Comparison of ENCODE assay signal across 15 cellular contexts in genomic region chr5:108461628-108462367, GRCh38.
DNase-seq lines count a peak whose midpoint lies in the region; ATAC-seq, FAIRE-seq and TF ChIP-seq lines count a peak whose summit lies in the region.
"Had no signal": no experiment of that assay in that cellular context is flagged by ENCODE, and none has a peak within 500 bp of the region (broad histone marks: within the 10 kb centered on the region; RNA-seq: fewer than 3 reads in every experiment).

No MANE protein-coding gene starts in this region.

- no peak for TF ChIP-seq EP300 in stomach (IDR thresholded peaks at IDR 0.05)

- FAIRE-seq in astrocyte (lab: Jason Lieb, UNC) = no peak

- H3K27ac Mint-ChIP-seq in astrocyte (ENCODE audit: unreplicated experiment) = no peak overlapping the region
- H3K27ac Mint-ChIP-seq: CD14-positive monocyte, memory B cell had no signal

- H3K9me3 Mint-ChIP-seq in astrocyte (ENCODE audit: unreplicated experiment) = no peaks in the 10 kb centered on the region
- H3K9me3 Mint-ChIP-seq: memory B cell had no signal

- 42 to 87% (median 67%) methylated on average over 1 of the region's 1 CpG for WGBS in stomach, 5 donors
- WGBS in aorta, 2 donors = 69 to 75% methylated on average over 1 of the region's 1 CpG

- H3K79me2 ChIP-seq in KMS-11 (ENCODE audit: insufficient read depth, low read depth) = no peaks in the 10 kb centered on the region
- H3K79me2 ChIP-seq in astrocyte (ENCODE audit: insufficient read depth, low read length) = no peaks in the 10 kb centered on the region
- H3K79me2 ChIP-seq: parathyroid adenoma had no signal

- no peak for TF ChIP-seq POLR2A in stomach (IDR thresholded peaks at IDR 0.05)

- TF ChIP-seq CTCF in KMS-11 (conservative IDR thresholded peaks at IDR 0.05; ENCODE audit: low read depth, low read length) (no peak), astrocyte (IDR thresholded peaks at IDR 0.05; ENCODE audit: insufficient read depth, low read depth, low read length) (no peak), stomach (IDR thresholded peaks at IDR 0.05) (no peak)

- H3K4me1 Mint-ChIP-seq in astrocyte (ENCODE audit: low read depth, unreplicated experiment) = peaks cover 9% of the 10 kb centered on the region
- H3K4me1 Mint-ChIP-seq: CD14-positive monocyte had no signal

- H4K20me1 ChIP-seq in KMS-11 (ENCODE audit: insufficient read depth) (no peaks in the 10 kb centered on the region), astrocyte (ENCODE audit: insufficient read depth, low read length) (no peaks in the 10 kb centered on the region)

- no peak overlapping the region for H2AFZ ChIP-seq in KMS-11 (ENCODE audit: low read depth)
- H2AFZ ChIP-seq in astrocyte (ENCODE audit: low read depth, low read length) = no peak overlapping the region
- H2AFZ ChIP-seq: parathyroid adenoma had no signal

- H3K4me1 ChIP-seq in KMS-11 (ENCODE audit: low read depth, poor library complexity, severe bottlenecking) (peaks cover 9% of the 10 kb centered on the region), astrocyte (ENCODE audit: insufficient read depth, low read length) (no peaks in the 10 kb centered on the region), stomach (no peaks in the 10 kb centered on the region), aorta (ENCODE audit: control insufficient read depth in 1 of 2, insufficient read depth in 2 of 2, low read length in 2 of 2) (no peaks in the 10 kb centered on the region)
- H3K4me1 ChIP-seq: adrenal gland, parathyroid adenoma, SJCRH30 had no signal

- H3K4me2 ChIP-seq in KMS-11 (peak overlapping the region; percentile 11; the same call in 1 of the 2 replicates), astrocyte (ENCODE audit: low read length) (no peak overlapping the region)

- intact Hi-C loops in stomach (cut with DNase I; ENCODE audit: low total_unique reads) (no loop called here), aorta (cut with DNase I) (no loop called here)

- DNase-seq in AG08395 (ENCODE audit: low spot score) (peak; percentile 75), astrocyte (ENCODE audit: low read depth) (peak; percentile 45), foreskin melanocyte (peak; percentile 35), stomach (no peak), NCI-H1417 treated with DMSO at 0.1 percent for 48 hours (lab: John Stamatoyannopoulos, UW) (no peak), NCI-H2171 (lab: John Stamatoyannopoulos, UW) (no peak), aorta (no peak)
- DNase-seq: adrenal gland; GDM1; SJCRH30; stimulated activated naive CD4-positive, alpha-beta T cell had no signal

- H3K36me3 ChIP-seq in KMS-11 (ENCODE audit: insufficient read depth) (no peaks in the 10 kb centered on the region), astrocyte (ENCODE audit: insufficient read depth, low read length) (no peaks in the 10 kb centered on the region), stomach (no peaks in the 10 kb centered on the region), aorta (ENCODE audit: control insufficient read depth in 1 of 2, insufficient read depth in 2 of 2, low read length in 1 of 2) (no peaks in the 10 kb centered on the region)
- H3K36me3 ChIP-seq: adrenal gland, SJCRH30 had no signal

- ATAC-seq in aorta (ENCODE audit: low FRiP score) = no peak

- H3K4me3 ChIP-seq in KMS-11 (IDR thresholded peaks at IDR 0.05; ENCODE audit: insufficient read depth, low read depth, low read length) (no peak overlapping the region), astrocyte (ENCODE audit: insufficient read depth, low read depth, low read length) (no peak overlapping the region), stomach (no peak overlapping the region), aorta (ENCODE audit: low read length in 2 of 2) (no peak overlapping the region)
- H3K4me3 ChIP-seq: adrenal gland, SJCRH30 had no signal

- no peaks in the 10 kb centered on the region for H3K36me3 Mint-ChIP-seq in astrocyte (ENCODE audit: low read depth, unreplicated experiment)
- H3K36me3 Mint-ChIP-seq: CD14-positive monocyte had no signal

- H3K27ac ChIP-seq in KMS-11 = no peak overlapping the region
- H3K27ac ChIP-seq in astrocyte (ENCODE audit: low read depth, low read length) = no peak overlapping the region
- H3K27ac ChIP-seq in stomach = no peak overlapping the region
- H3K27ac ChIP-seq in aorta (ENCODE audit: low read depth in 1 of 2, low read length in 2 of 2) = no peak overlapping the region
- H3K27ac ChIP-seq: adrenal gland, parathyroid adenoma, SJCRH30 had no signal

- no peak overlapping the region for H3K4me3 Mint-ChIP-seq in astrocyte (ENCODE audit: unreplicated experiment)
- H3K4me3 Mint-ChIP-seq: CD14-positive monocyte, memory B cell had no signal

- no peaks in the 10 kb centered on the region for H3K27me3 ChIP-seq in KMS-11 (ENCODE audit: insufficient read depth, low read depth)
- H3K27me3 ChIP-seq in astrocyte (ENCODE audit: insufficient read depth, low read length) = no peaks in the 10 kb centered on the region
- H3K27me3 ChIP-seq in stomach = no peaks in the 10 kb centered on the region
- H3K27me3 ChIP-seq in aorta (ENCODE audit: control insufficient read depth in 1 of 2, insufficient read depth in 2 of 2, low read length in 1 of 2) = no peaks in the 10 kb centered on the region
- H3K27me3 ChIP-seq: adrenal gland, SJCRH30 had no signal

- H3K9me3 ChIP-seq in astrocyte (ENCODE audit: insufficient read depth, low read depth, low read length) (no peaks in the 10 kb centered on the region), stomach (no peaks in the 10 kb centered on the region), aorta (ENCODE audit: control insufficient read depth, low read length) (peaks cover 2% of the 10 kb centered on the region)
- H3K9me3 ChIP-seq: adrenal gland, SJCRH30 had no signal

- no peaks in the 10 kb centered on the region for H3K27me3 Mint-ChIP-seq in astrocyte (ENCODE audit: low read depth, unreplicated experiment)

- H3K9ac ChIP-seq in KMS-11 (no peak overlapping the region), astrocyte (ENCODE audit: low read length) (no peak overlapping the region)
- H3K9ac ChIP-seq: parathyroid adenoma had no signal

Comparison
In these comparisons a context has a peak if more than half of its experiments do, and no peak if none do; other contexts are left out.
1. DNase-seq: peak in AG08395 (single experiment), astrocyte (single experiment) and foreskin melanocyte (single experiment); none in stomach (single experiment), NCI-H1417 treated with DMSO at 0.1 percent for 48 hours (single experiment), NCI-H2171 (single experiment) and aorta (0 of 2).